ENCODE assay signal across 25 cellular contexts in the genomic region with DNA sequence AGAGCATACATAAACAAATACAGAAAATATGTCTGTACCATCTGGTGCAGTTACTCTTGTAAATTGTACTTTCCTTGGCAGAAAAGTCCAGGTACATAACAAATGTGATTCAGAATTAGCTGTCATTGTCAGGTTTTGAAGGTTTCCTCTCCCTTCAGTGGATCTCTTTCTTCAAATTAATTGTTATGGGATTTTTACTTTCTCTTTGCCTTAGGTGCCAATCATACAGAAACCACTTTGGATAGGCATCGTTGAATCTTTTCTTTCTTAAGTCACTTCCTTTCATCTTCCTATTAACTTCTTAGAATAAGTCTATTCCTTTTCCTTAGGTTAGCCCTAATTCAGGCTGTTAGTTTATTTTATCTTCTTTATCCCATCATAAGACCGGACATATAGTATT.
DNase-seq lines count a peak whose midpoint lies in the region; ATAC-seq, FAIRE-seq and TF ChIP-seq lines count a peak whose summit lies in the region.
"Had no signal": no experiment of that assay in that cellular context is flagged by ENCODE, and none has a peak within 500 bp of the region (broad histone marks: within the 10 kb centered on the region; RNA-seq: fewer than 3 reads in every experiment).

No MANE protein-coding gene starts in this region.

- H3K9ac ChIP-seq in mammary epithelial cell (ENCODE audit: insufficient read depth, low read length) (no peak overlapping the region), OCI-LY3 (ENCODE audit: low read length) (no peak overlapping the region), GM12878 (ENCODE audit: control insufficient read depth, insufficient read depth, low read length) (no peak overlapping the region)
- H3K9ac ChIP-seq: BLaER1 treated with 17β-estradiol and CSF1 and Interleukin-3, amounts not matched to agents 10 nM and 100 nM had no signal

- no peak for TF ChIP-seq EP300 in GM12878 (IDR thresholded peaks at IDR 0.05; ENCODE audit: borderline replicate concordance in 1 of 2, control insufficient read depth in 1 of 2, low read depth in 2 of 2, low read length in 2 of 2)

- H3K36me3 ChIP-seq in mammary epithelial cell (ENCODE audit: insufficient read depth, low read length) (no peaks in the 10 kb centered on the region), OCI-LY3 (replicated peaks; ENCODE audit: low read depth, low read length) (no peaks in the 10 kb centered on the region), GM12878 (ENCODE audit: control insufficient read depth in 2 of 2, insufficient read depth in 2 of 2, low read length in 1 of 2) (no peaks in the 10 kb centered on the region)
- H3K36me3 ChIP-seq: BE2C; BLaER1 treated with 17β-estradiol and CSF1 and Interleukin-3, amounts not matched to agents 10 nM and 100 nM; HAP-1 had no signal

- TF ChIP-seq POLR2A in GM12878 (IDR thresholded peaks at IDR 0.05; ENCODE audit: low read depth, low read length) = no peak

- H3K27ac ChIP-seq in mammary epithelial cell (ENCODE audit: insufficient read depth, low read depth, low read length) = no peak overlapping the region
- H3K27ac ChIP-seq in OCI-LY3 (ENCODE audit: low read length) = no peak overlapping the region
- H3K27ac ChIP-seq in GM12878 (ENCODE audit: control insufficient read depth, insufficient read depth) = no peak overlapping the region
- H3K27ac ChIP-seq: A549; BLaER1 treated with 17β-estradiol and CSF1 and Interleukin-3, amounts not matched to agents 10 nM and 100 nM had no signal

- intact Hi-C loops in MCF 10A (cut with micrococcal nuclease) (no loop called here), mammary epithelial cell (cut with micrococcal nuclease) (no loop called here), GM12878 (cut with micrococcal nuclease; ENCODE audit: unreplicated experiment) (no loop called here)

- no peak for FAIRE-seq in GM12878 (lab: Jason Lieb, UNC)
- FAIRE-seq: A549, GM12891, GM18507, H54 had no signal

- H4K20me1 ChIP-seq in mammary epithelial cell (ENCODE audit: insufficient read depth, low read length) = no peaks in the 10 kb centered on the region
- no peaks in the 10 kb centered on the region for H4K20me1 ChIP-seq in OCI-LY3 (ENCODE audit: insufficient read depth, low read length)
- no peaks in the 10 kb centered on the region for H4K20me1 ChIP-seq in GM12878 (ENCODE audit: control insufficient read depth, insufficient read depth)
- H4K20me1 ChIP-seq: BLaER1 treated with 17β-estradiol and CSF1 and Interleukin-3, amounts not matched to agents 10 nM and 100 nM had no signal

- no peaks in the 10 kb centered on the region for H3K79me2 ChIP-seq in mammary epithelial cell (ENCODE audit: insufficient read depth, low read length)
- H3K79me2 ChIP-seq in OCI-LY3 (ENCODE audit: low read length) = no peaks in the 10 kb centered on the region
- no peaks in the 10 kb centered on the region for H3K79me2 ChIP-seq in GM12878 (ENCODE audit: control insufficient read depth, insufficient read depth, low read length)

- in situ Hi-C loops in mammary epithelial cell (cut with MboI; ENCODE audit: low sequenced_read_pairs in 2 of 2) = no loop called here
- in situ Hi-C loops in GM12878 (cut with MboI) = no loop called here

- DNase-seq in MCF 10A (ENCODE audit: unreplicated experiment) = no peak
- DNase-seq in mammary epithelial cell = no peak
- no peak for DNase-seq in GM12878 (ENCODE audit: low read depth, low spot score)
- DNase-seq in HEK293T (ENCODE audit: extremely low spot score) = no peak
- no peak for DNase-seq in stimulated activated CD4-positive, alpha-beta T cell treated with anti-CD3 and anti-CD28 coated beads, Interleukin-4, amount 100 ng/mL, for 4 hours
- DNase-seq: 8988T; ACHN; AML-193; BE2C; Calu3; CD4-positive, alpha-beta memory T cell; COR-L47; DMS153; EL; GDM1; GOT3 had no signal

- H3K4me2 ChIP-seq in mammary epithelial cell (ENCODE audit: insufficient read depth, low read depth, low read length) = no peak overlapping the region
- H3K4me2 ChIP-seq in OCI-LY3 (ENCODE audit: low read length) = peak overlapping the region; percentile 10
- H3K4me2 ChIP-seq in GM12878 (ENCODE audit: control insufficient read depth, insufficient read depth) = no peak overlapping the region
- H3K4me2 ChIP-seq: A549; BLaER1 treated with 17β-estradiol and CSF1 and Interleukin-3, amounts not matched to agents 10 nM and 100 nM had no signal

- no peak for TF ChIP-seq RAD21 in GM12878 (IDR thresholded peaks at IDR 0.05; ENCODE audit: insufficient read depth, low read depth, low read length)

- H3K27me3 Mint-ChIP-seq in MCF 10A (ENCODE audit: insufficient read depth, unreplicated experiment) = no peaks in the 10 kb centered on the region
- H3K27me3 Mint-ChIP-seq: CD4-positive, alpha-beta memory T cell had no signal

- H3K9me3 ChIP-seq in mammary epithelial cell (replicated peaks; ENCODE audit: insufficient read depth, low read length) (no peaks in the 10 kb centered on the region), OCI-LY3 (ENCODE audit: insufficient read depth, low read length) (no peaks in the 10 kb centered on the region), GM12878 (replicated peaks; ENCODE audit: control insufficient read depth, insufficient read depth, low read length) (no peaks in the 10 kb centered on the region)
- H3K9me3 ChIP-seq: A549; BE2C; BLaER1 treated with 17β-estradiol and CSF1 and Interleukin-3, amounts not matched to agents 10 nM and 100 nM; HAP-1 had no signal

- BruUV-seq in MCF 10A (replicated peaks; lab: Mats Ljungman, UMichigan) (no TSS peak), mammary epithelial cell (replicated peaks; lab: Mats Ljungman, UMichigan) (no TSS peak), GM12878 (replicated peaks; lab: Mats Ljungman, UMichigan) (no TSS peak)

- ATAC-seq in GM12878 = peak; percentile 58
- no peak for ATAC-seq in GM21737 (IDR thresholded peaks at IDR 0.05; ENCODE audit: unreplicated experiment)
- ATAC-seq: A549 had no signal

- no peak for TF ChIP-seq CTCF in MCF 10A (IDR thresholded peaks at IDR 0.05; ENCODE audit: unreplicated experiment)
- TF ChIP-seq CTCF in mammary epithelial cell (conservative IDR thresholded peaks at IDR 0.05 in 1 of 2, IDR thresholded peaks at IDR 0.05 in 1 of 2; ENCODE audit: extremely low read depth in 1 of 2, insufficient read depth in 1 of 2, low read depth in 1 of 2, low read length in 2 of 2) = no peak
- no peak for TF ChIP-seq CTCF in OCI-LY3 (IDR thresholded peaks at IDR 0.05; ENCODE audit: low read depth, low read length)
- TF ChIP-seq CTCF in GM12878 (IDR thresholded peaks at IDR 0.05 in 2 of 3, conservative IDR thresholded peaks at IDR 0.05 in 1 of 3; ENCODE audit: control insufficient read depth in 2 of 3, extremely low read depth in 1 of 3, insufficient read depth in 1 of 3, low read depth in 3 of 3, low read length in 3 of 3) = no peak

- H2AFZ ChIP-seq in mammary epithelial cell (ENCODE audit: low read depth, low read length) (no peak overlapping the region), OCI-LY3 (ENCODE audit: low read depth, low read length) (no peak overlapping the region), GM12878 (ENCODE audit: control insufficient read depth, low read depth, low read length) (no peak overlapping the region)

- H3K27me3 ChIP-seq in mammary epithelial cell (ENCODE audit: insufficient read depth, low read length) = no peaks in the 10 kb centered on the region
- no peaks in the 10 kb centered on the region for H3K27me3 ChIP-seq in OCI-LY3 (ENCODE audit: low read depth, low read length)
- no peaks in the 10 kb centered on the region for H3K27me3 ChIP-seq in GM12878 (replicated peaks in 1 of 2; ENCODE audit: control insufficient read depth in 2 of 2, insufficient read depth in 2 of 2, low read length in 1 of 2)
- H3K27me3 ChIP-seq: BE2C; BLaER1 treated with 17β-estradiol and CSF1 and Interleukin-3, amounts not matched to agents 10 nM and 100 nM had no signal

- H3K27ac Mint-ChIP-seq in MCF 10A (ENCODE audit: low read depth, unreplicated experiment) = peak overlapping the region; percentile 80
- H3K27ac Mint-ChIP-seq: CD14-positive monocyte; CD4-positive, alpha-beta memory T cell had no signal

- H3K4me1 ChIP-seq in mammary epithelial cell (ENCODE audit: insufficient read depth, low read length) = no peaks in the 10 kb centered on the region
- peaks cover 6% of the 10 kb centered on the region; the same call in 1 of the 2 replicates for H3K4me1 ChIP-seq in OCI-LY3 (ENCODE audit: low read length)
- no peaks in the 10 kb centered on the region for H3K4me1 ChIP-seq in GM12878 (ENCODE audit: control insufficient read depth, insufficient read depth, low read length)
- H3K4me1 ChIP-seq: A549; BE2C; BLaER1 treated with 17β-estradiol and CSF1 and Interleukin-3, amounts not matched to agents 10 nM and 100 nM; HAP-1 had no signal

- dilution Hi-C loops in mammary epithelial cell (cut with HindIII; ENCODE audit: low sequenced_read_pairs) = no loop called here

- no peaks in the 10 kb centered on the region for H3K36me3 Mint-ChIP-seq in MCF 10A (ENCODE audit: insufficient read depth, unreplicated experiment)
- H3K36me3 Mint-ChIP-seq: CD14-positive monocyte; CD4-positive, alpha-beta memory T cell had no signal

- peaks cover 14% of the 10 kb centered on the region for H3K4me1 Mint-ChIP-seq in MCF 10A (ENCODE audit: insufficient read depth, unreplicated experiment)
- H3K4me1 Mint-ChIP-seq: CD14-positive monocyte; CD4-positive, alpha-beta memory T cell had no signal

- peaks cover 7% of the 10 kb centered on the region for H3K9me3 Mint-ChIP-seq in MCF 10A (ENCODE audit: unreplicated experiment)

- no peak overlapping the region for H3K4me3 ChIP-seq in mammary epithelial cell (replicated peaks in 1 of 3; ENCODE audit: insufficient read depth in 1 of 3, low read depth in 2 of 3, low read length in 3 of 3)
- no peak overlapping the region for H3K4me3 ChIP-seq in OCI-LY3 (ENCODE audit: low read length)
- no peak overlapping the region for H3K4me3 ChIP-seq in GM12878
- H3K4me3 ChIP-seq: A549; BLaER1 treated with 17β-estradiol and CSF1 and Interleukin-3, amounts not matched to agents 10 nM and 100 nM; HAP-1 had no signal

- WGBS in mammary epithelial cell (ENCODE audit: low coverage, missing lambda C conversion rate) = 75% methylated on average over 2 of the region's 2 CpGs
- 33% methylated on average over 2 of the region's 2 CpGs for WGBS in GM12878 (ENCODE audit: insufficient coverage, insufficient replicate concordance, low lambda C conversion rate, missing lambda C conversion rate)

- POLR2A ChIA-PET in MCF 10A (lab: Yijun Ruan, JAX) (no interaction called here), GM12878 (lab: Charles Lee) (no interaction called here), HEK293T (lab: Yijun Ruan, JAX) (no interaction called here)

- SMC1A ChIA-PET in GM12878 (lab: Charles Lee; ENCODE audit: uncharacterized antibody, unreplicated experiment) = no interaction called here

- H3K4me3 Mint-ChIP-seq in MCF 10A (ENCODE audit: unreplicated experiment) = peak overlapping the region; percentile 26
- H3K4me3 Mint-ChIP-seq: CD14-positive monocyte; CD4-positive, alpha-beta memory T cell had no signal

- RAD21 ChIA-PET in GM12878 (lab: Charles Lee; ENCODE audit: unreplicated experiment) = no interaction called here

- CTCF ChIA-PET in MCF 10A (lab: Yijun Ruan, JAX) = interaction anchor here (0.7 kb wide), 1 partner anchor 769 kb away, joined by 3 read pairs; no protein-coding TSS in a partner anchor
- CTCF ChIA-PET in mammary epithelial cell (lab: Charles Lee; ENCODE audit: low non-redundant PET) = no interaction called here
- CTCF ChIA-PET in GM12878 (lab: Yijun Ruan, JAX) = no interaction called here
- CTCF ChIA-PET in HEK293T (lab: Yijun Ruan, JAX) = no interaction called here

TF ChIP-seq in HEK293T, 16 proteins besides CTCF, POLR2A, EP300 and RAD21 (continues in another document):
- TF ChIP-seq CTBP1 (IDR thresholded peaks at IDR 0.05; ENCODE audit: borderline replicate concordance) = no peak
